Comparison of ENCODE assay signal across 1 cellular context in genomic region chr1:159925713-159926066, GRCh38.
A peak's percentile ranks its signal among the peaks of the same experiment; 100 is the strongest.
TF ChIP-seq lines count a peak whose summit lies in the region.

No MANE protein-coding gene starts in this region.

TF ChIP-seq in IMR-90, 13 proteins besides CTCF, POLR2A, EP300 and RAD21 (continued from another document):
- peak; percentile 73 for TF ChIP-seq USF2 (IDR thresholded peaks at IDR 0.05; ENCODE audit: low read depth, low read length)
- no peak for TF ChIP-seq FOS (IDR thresholded peaks at IDR 0.05; ENCODE audit: low read depth, low read length)
